20 cellular contexts compared by ENCODE assay signal in genomic region chr20:50838707-50839385, GRCh38. TPM values are rescaled to one million over a fixed set of nuclear protein-coding genes. Genes with fewer than 3 reads are reported as not detected.
DNase-seq lines count a peak whose midpoint lies in the region; ATAC-seq, FAIRE-seq and TF ChIP-seq lines count a peak whose summit lies in the region.
"Had no signal": no experiment of that assay in that cellular context is flagged by ENCODE, and none has a peak within 500 bp of the region (broad histone marks: within the 10 kb centered on the region; RNA-seq: fewer than 3 reads in every experiment).

No MANE protein-coding gene starts in this region.

- in situ Hi-C loops in GM12878 (cut with MboI), result no loop called here

- no peaks in the 10 kb centered on the region for H3K9me3 Mint-ChIP-seq in naive thymus-derived CD8-positive, alpha-beta T cell
- H3K9me3 Mint-ChIP-seq: natural killer cell treated with Interleukin-12 subunit alpha and Interleukin-12 subunit beta and Interleukin-15 and Interleukin-18, amount 100 ng/mL, for 72 hours had no signal

- DNase-seq in HPDE6-E6E7 (ENCODE audit: extremely low spot score) (peak; percentile 90), GM12878 (ENCODE audit: low read depth, low spot score) (no peak), HT-29 (ENCODE audit: low spot score) (no peak)
- no peak for DNase-seq in naive thymus-derived CD8-positive, alpha-beta T cell
- DNase-seq: central memory CD4-positive, alpha-beta T cell; DMS153; gastrocnemius medialis; lower lobe of right lung; NCI-H187; NCI-H510A treated with DMSO at 0.1 percent for 48 hours; PC-3; retina; stimulated activated CD4-positive, alpha-beta T cell treated with anti-CD3 and anti-CD28 coated beads, Interleukin-2, amount 100 ng/mL, for 24 hours; upper lobe of left lung; WERI-Rb-1 had no signal

- H3K9me3 ChIP-seq in BLaER1 (no peaks in the 10 kb centered on the region), GM12878 (replicated peaks; ENCODE audit: control insufficient read depth, insufficient read depth, low read length) (no peaks in the 10 kb centered on the region)
- H3K9me3 ChIP-seq: gastrocnemius medialis, lower lobe of right lung, upper lobe of left lung had no signal

- peak overlapping the region in 6 of 10 donors; percentile 16 to 69 (median 62) for H3K27ac Mint-ChIP-seq in naive thymus-derived CD8-positive, alpha-beta T cell
- H3K27ac Mint-ChIP-seq: natural killer cell treated with Interleukin-12 subunit alpha and Interleukin-12 subunit beta and Interleukin-15 and Interleukin-18, amount 100 ng/mL, for 72 hours had no signal

- no TSS peak for BruUV-seq in GM12878 (replicated peaks; lab: Mats Ljungman, UMichigan)

- RAD21 ChIA-PET in GM12878 (lab: Charles Lee; ENCODE audit: unreplicated experiment), result interaction anchor here (1.8 kb wide), 1 partner anchor 92 kb away, joined by 3 read pairs; the partner anchor contains the start of gene ADNP

- no peaks in the 10 kb centered on the region for H3K27me3 Mint-ChIP-seq in naive thymus-derived CD8-positive, alpha-beta T cell
- H3K27me3 Mint-ChIP-seq: natural killer cell treated with Interleukin-12 subunit alpha and Interleukin-12 subunit beta and Interleukin-15 and Interleukin-18, amount 100 ng/mL, for 72 hours had no signal

- no peaks in the 10 kb centered on the region; the same call in none of the 2 replicates for H3K79me2 ChIP-seq in GM12878 (ENCODE audit: control insufficient read depth, insufficient read depth, low read length)

- no peak for FAIRE-seq in GM12878 (lab: Jason Lieb, UNC)

- H3K27ac ChIP-seq in BLaER1 (peak overlapping the region; percentile 13; the same call in 1 of the 2 replicates), GM12878 (ENCODE audit: control insufficient read depth, insufficient read depth) (peak overlapping the region; percentile 64)
- H3K27ac ChIP-seq: gastrocnemius medialis, lower lobe of right lung, upper lobe of left lung, WERI-Rb-1 had no signal

- 87% methylated on average over 8 of the region's 8 CpGs for WGBS in GM12878 (ENCODE audit: insufficient coverage, insufficient replicate concordance, low lambda C conversion rate, missing lambda C conversion rate)

- H3K36me3 ChIP-seq in BLaER1 (peaks cover 100% of the 10 kb centered on the region), GM12878 (ENCODE audit: control insufficient read depth in 2 of 2, insufficient read depth in 2 of 2, low read length in 1 of 2) (peaks cover 3 to 13% of the 10 kb centered on the region in 2 experiments)
- H3K36me3 ChIP-seq: gastrocnemius medialis, lower lobe of right lung, upper lobe of left lung, WERI-Rb-1 had no signal

- CTCF ChIA-PET in GM12878 (lab: Yijun Ruan, JAX), result interaction anchor here (1.1 to 2.0 kb wide), 4 partner anchors 10 to 90 kb away, joined by 3 to 5 read pairs (median 4); partner anchors contain the start of gene BCAS4

- H3K4me3 ChIP-seq in BLaER1 (no peak overlapping the region), GM12878 (no peak overlapping the region)
- H3K4me3 ChIP-seq: gastrocnemius medialis, lower lobe of right lung, upper lobe of left lung had no signal

- SMC1A ChIA-PET in GM12878 (lab: Charles Lee; ENCODE audit: uncharacterized antibody, unreplicated experiment), result no interaction called here

- H2AFZ ChIP-seq in GM12878 (ENCODE audit: control insufficient read depth, low read depth, low read length), result no peak overlapping the region

- POLR2A ChIA-PET in GM12878 (lab: Charles Lee), result no interaction called here
- POLR2A ChIA-PET in naive thymus-derived CD8-positive, alpha-beta T cell (lab: Charles Lee), result no interaction called here

- TF ChIP-seq EP300 in GM12878 (IDR thresholded peaks at IDR 0.05; ENCODE audit: borderline replicate concordance in 1 of 2, control insufficient read depth in 1 of 2, low read depth in 2 of 2, low read length in 2 of 2), result no peak

- intact Hi-C loops in GM12878 (cut with micrococcal nuclease; ENCODE audit: unreplicated experiment), result no loop called here

- H3K4me1 ChIP-seq in BLaER1 (peaks cover 28% of the 10 kb centered on the region), GM12878 (ENCODE audit: control insufficient read depth, insufficient read depth, low read length) (peaks cover 34% of the 10 kb centered on the region)
- H3K4me1 ChIP-seq: gastrocnemius medialis, lower lobe of right lung, upper lobe of left lung had no signal

- no peak for TF ChIP-seq RAD21 in GM12878 (IDR thresholded peaks at IDR 0.05; ENCODE audit: insufficient read depth, low read depth, low read length)

- no peaks in the 10 kb centered on the region for H3K27me3 ChIP-seq in BLaER1
- H3K27me3 ChIP-seq in GM12878 (replicated peaks in 1 of 2; ENCODE audit: control insufficient read depth in 2 of 2, insufficient read depth in 2 of 2, low read length in 1 of 2), result no peaks in the 10 kb centered on the region
- H3K27me3 ChIP-seq: gastrocnemius medialis, upper lobe of left lung had no signal

- ATAC-seq in GM12878, result 0 out of 3 replicates have a peak, but pooled peaks have one; percentile 7
- no peak for ATAC-seq in naive thymus-derived CD8-positive, alpha-beta T cell
- ATAC-seq in GM18858 (IDR thresholded peaks at IDR 0.05; ENCODE audit: unreplicated experiment), result no peak
- ATAC-seq in HG03135 (IDR thresholded peaks at IDR 0.05; ENCODE audit: unreplicated experiment), result no peak
- no peak for ATAC-seq in HG02938 (IDR thresholded peaks at IDR 0.05; ENCODE audit: unreplicated experiment)
- ATAC-seq: gastrocnemius medialis, PC-3 had no signal

- H3K4me2 ChIP-seq in BLaER1, result no peak overlapping the region
- no peak overlapping the region for H3K4me2 ChIP-seq in GM12878 (ENCODE audit: control insufficient read depth, insufficient read depth)

- peaks cover 3 to 15% (median 9%) of the 10 kb centered on the region in 4 donors for H3K4me1 Mint-ChIP-seq in naive thymus-derived CD8-positive, alpha-beta T cell

- H3K4me3 Mint-ChIP-seq in naive thymus-derived CD8-positive, alpha-beta T cell, result no peak overlapping the region
- H3K4me3 Mint-ChIP-seq: natural killer cell treated with Interleukin-12 subunit alpha and Interleukin-12 subunit beta and Interleukin-15 and Interleukin-18, amount 100 ng/mL, for 72 hours had no signal

- H3K36me3 Mint-ChIP-seq in naive thymus-derived CD8-positive, alpha-beta T cell, result peaks cover 0 to 66% (median 18%) of the 10 kb centered on the region in 3 donors
- H3K36me3 Mint-ChIP-seq: natural killer cell treated with Interleukin-12 subunit alpha and Interleukin-12 subunit beta and Interleukin-15 and Interleukin-18, amount 100 ng/mL, for 72 hours had no signal

- no peak for TF ChIP-seq POLR2A in GM12878 (IDR thresholded peaks at IDR 0.05; ENCODE audit: low read depth, low read length)

- TF ChIP-seq CTCF in GM12878 (IDR thresholded peaks at IDR 0.05 in 2 of 3, conservative IDR thresholded peaks at IDR 0.05 in 1 of 3; ENCODE audit: control insufficient read depth in 2 of 3, extremely low read depth in 1 of 3, insufficient read depth in 1 of 3, low read depth in 3 of 3, low read length in 3 of 3), result no peak

- H4K20me1 ChIP-seq in BLaER1 (no peaks in the 10 kb centered on the region; the same call in 1 of the 2 replicates), GM12878 (ENCODE audit: control insufficient read depth, insufficient read depth) (no peaks in the 10 kb centered on the region)

- H3K9ac ChIP-seq in BLaER1 (no peak overlapping the region), GM12878 (ENCODE audit: control insufficient read depth, insufficient read depth, low read length) (peak overlapping the region; percentile 23; the same call in 1 of the 2 replicates)

TF ChIP-seq in GM12878, 131 proteins besides CTCF, POLR2A, EP300 and RAD21 (continues in another document):
- TF ChIP-seq SMAD5 (IDR thresholded peaks at IDR 0.05; ENCODE audit: low read depth), result no peak
- TF ChIP-seq MEF2A (IDR thresholded peaks at IDR 0.05; ENCODE audit: insufficient read depth, low read depth, low read length), result no peak
- TF ChIP-seq SUZ12 (IDR thresholded peaks at IDR 0.05; ENCODE audit: unreplicated experiment), result no peak
- peak in 1 of 2 experiments; percentile 26; a peak in 1 of 4 replicates for TF ChIP-seq BHLHE40 (IDR thresholded peaks at IDR 0.05; ENCODE audit: borderline replicate concordance in 1 of 2, low read depth in 2 of 2, low read length in 1 of 2)

RNA-seq across cellular contexts. Expression of gene BCAS4, which starts 44.0 kb away (rescaled TPM):
- 33.2 and 41.2 TPM in 2 replicates for total RNA-seq in GM12878 (2013; cell fraction: nucleolus; rRNA removed)
- total RNA-seq in GM12878 (2014; rRNA removed) (196 and 212 TPM in 2 replicates), GM12878 (2014; rRNA removed; fragmentation: Illumina TruSeq; extraction: Trizol) (30.7 and 40.4 TPM in 2 replicates), GM12878 (2021) (84.3 and 90.1 TPM in 2 replicates)
- 197 TPM for polyA plus RNA-seq in GM12878 (2011; ENCODE audit: low read depth)
- polyA plus RNA-seq in GM12878 (2011; rRNA removed) (21.8 and 31.5 TPM in 2 replicates), GM12878 (2014; fragmentation: Illumina TruSeq; extraction: Trizol) (19.5 and 30.1 TPM in 2 replicates), GM12878 (2014; fragmentation: Nextera tagmentation; extraction: Ambion mirVana) (10 to 100 TPM; 14.8 to 34.2 TPM), GM12878 (2014; rRNA removed) (214 and 266 TPM in 2 replicates), GM12878 (2016; fragmentation: Nextera tagmentation; extraction: Ambion mirVana) (100 to 1,000 TPM; 127 to 132 TPM)
- polyA plus RNA-seq in GM12878 (2011; cell fraction: cytosol; rRNA removed), result 28.9 and 69.9 TPM in 2 replicates
- polyA plus RNA-seq in GM12878 (2011; cell fraction: nucleus; rRNA removed), result 43.0 and 45.6 TPM in 2 replicates
- 87.8 and 101 TPM in 2 replicates for polyA plus RNA-seq in GM12878 (2012)
- 13.5 and 16.0 TPM in 2 replicates for polyA minus RNA-seq in GM12878 (2011; rRNA and poly(A)+ RNA removed)
- polyA minus RNA-seq in GM12878 (2011; cell fraction: cytosol; rRNA and poly(A)+ RNA removed), result 5.9 and 7.5 TPM in 2 replicates
- 13.7 and 22.7 TPM in 2 replicates for polyA minus RNA-seq in GM12878 (2011; cell fraction: nucleus; rRNA and poly(A)+ RNA removed)
- total RNA-seq in naive thymus-derived CD8-positive, alpha-beta T cell, result 10 to 100 TPM; 77.4 to 89.9 TPM
- polyA plus RNA-seq in naive thymus-derived CD8-positive, alpha-beta T cell, result 10 to 100 TPM; 33.5 to 51.5 (median 39.9) TPM
- 4.4 and 14.8 TPM in 2 replicates for total RNA-seq in HT-29 (2014; rRNA removed; shearing (Covaris generic))
